ENCODE assay signal across 19 cellular contexts in the genomic region with DNA sequence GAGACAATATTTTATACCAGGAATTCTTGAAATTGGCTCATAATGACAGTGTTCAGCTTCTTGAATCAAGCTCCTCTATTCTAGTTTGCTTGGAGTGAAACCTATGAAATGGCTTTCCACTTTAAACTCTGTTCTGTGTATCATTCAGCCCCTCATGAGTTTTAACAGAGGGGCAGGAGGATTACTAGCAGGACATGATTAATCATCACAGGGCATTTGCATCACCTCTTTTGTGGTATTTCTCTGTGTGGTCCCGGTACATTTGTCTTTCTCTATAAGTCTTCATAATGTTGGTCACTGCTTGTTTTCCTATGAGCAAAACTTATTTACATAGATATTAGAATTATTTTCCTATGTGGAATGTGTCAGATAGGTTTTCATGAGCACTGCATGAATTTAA. TPM values are rescaled to one million over a fixed set of nuclear protein-coding genes. Genes with fewer than 3 reads are reported as not detected.
A peak's percentile ranks its signal among the peaks of the same experiment; 100 is the strongest.
DNase-seq lines count a peak whose midpoint lies in the region; ATAC-seq and TF ChIP-seq lines count a peak whose summit lies in the region.
"Had no signal": no experiment of that assay in that cellular context is flagged by ENCODE, and none has a peak within 500 bp of the region (broad histone marks: within the 10 kb centered on the region; RNA-seq: fewer than 3 reads in every experiment).

No MANE protein-coding gene starts in this region.

- H3K36me3 Mint-ChIP-seq in activated naive CD4-positive, alpha-beta T cell treated with anti-CD3 and anti-CD28 coated beads, Interleukin-2, amount 50 U/mL, for 72 hours: peaks cover 0 to 5% of the 10 kb centered on the region in 2 donors
- peaks cover 6% of the 10 kb centered on the region for H3K36me3 Mint-ChIP-seq in natural killer cell
- peaks cover 29% of the 10 kb centered on the region for H3K36me3 Mint-ChIP-seq in activated CD4-positive, alpha-beta memory T cell treated with anti-CD3 and anti-CD28 coated beads, Interleukin-2, amount 10 ng/mL, durations not matched to agents 7 days and 5 days (ENCODE audit: low read depth)

- peak; percentile 32 to 51 for ATAC-seq in activated naive CD4-positive, alpha-beta T cell treated with anti-CD3 and anti-CD28 coated beads, Interleukin-2, amount 50 U/mL, for 72 hours
- ATAC-seq in natural killer cell (peak in 1 of 3 donors; percentile 27), left ventricle myocardium superior (no peak)
- ATAC-seq: GM12878, HepG2, PC-3 had no signal

- H3K4me1 Mint-ChIP-seq in natural killer cell: peaks cover 58 to 61% of the 10 kb centered on the region in 2 donors
- H3K4me1 Mint-ChIP-seq in activated CD4-positive, alpha-beta memory T cell treated with anti-CD3 and anti-CD28 coated beads, Interleukin-2, amount 10 ng/mL, durations not matched to agents 7 days and 5 days: peaks cover 20% of the 10 kb centered on the region

- TF ChIP-seq CTCF in choroid plexus epithelial cell (conservative IDR thresholded peaks at IDR 0.05; ENCODE audit: low read depth, low read length) (no peak), natural killer cell (IDR thresholded peaks at IDR 0.05) (no peak), RWPE1 (conservative IDR thresholded peaks at IDR 0.05; ENCODE audit: low read depth) (no peak)

- H3K27ac Mint-ChIP-seq in activated naive CD4-positive, alpha-beta T cell treated with anti-CD3 and anti-CD28 coated beads, Interleukin-2, amount 50 U/mL, for 72 hours: no peak overlapping the region
- H3K27ac Mint-ChIP-seq in natural killer cell: peak overlapping the region; percentile 41 to 49
- no peak overlapping the region for H3K27ac Mint-ChIP-seq in activated CD4-positive, alpha-beta memory T cell treated with anti-CD3 and anti-CD28 coated beads, Interleukin-2, amount 10 ng/mL, durations not matched to agents 7 days and 5 days

- no peaks in the 10 kb centered on the region for H3K9me3 Mint-ChIP-seq in activated naive CD4-positive, alpha-beta T cell treated with anti-CD3 and anti-CD28 coated beads, Interleukin-2, amount 50 U/mL, for 72 hours
- no peaks in the 10 kb centered on the region for H3K9me3 Mint-ChIP-seq in natural killer cell
- H3K9me3 Mint-ChIP-seq in activated CD4-positive, alpha-beta memory T cell treated with anti-CD3 and anti-CD28 coated beads, Interleukin-2, amount 10 ng/mL, durations not matched to agents 7 days and 5 days: no peaks in the 10 kb centered on the region
- H3K9me3 Mint-ChIP-seq: CD8-positive, alpha-beta memory T cell had no signal

- H3K4me3 Mint-ChIP-seq in natural killer cell: no peak overlapping the region
- H3K4me3 Mint-ChIP-seq in activated CD4-positive, alpha-beta memory T cell treated with anti-CD3 and anti-CD28 coated beads, Interleukin-2, amount 10 ng/mL, durations not matched to agents 7 days and 5 days: no peak overlapping the region
- H3K4me3 Mint-ChIP-seq: CD8-positive, alpha-beta memory T cell had no signal

- DNase-seq in activated naive CD4-positive, alpha-beta T cell treated with anti-CD3 and anti-CD28 coated beads, Interleukin-2, amount 50 U/mL, for 72 hours (ENCODE audit: low spot score in 2 of 2): no peak
- no peak for DNase-seq in activated naive CD4-positive, alpha-beta T cell treated with anti-CD3 and anti-CD28 coated beads, Interleukin-2, amount 50 U/mL, for 16 hours
- DNase-seq in choroid plexus epithelial cell (ENCODE audit: low read depth) (peak; percentile 40), natural killer cell (no peak), RWPE1 (ENCODE audit: low spot score) (no peak), GM03348 (ENCODE audit: low spot score) (no peak), left ventricle myocardium superior (no peak)
- DNase-seq in activated CD4-positive, alpha-beta memory T cell treated with anti-CD3 and anti-CD28 coated beads, Interleukin-2, amount 10 ng/mL, durations not matched to agents 7 days and 5 days: no peak
- DNase-seq: CD8-positive, alpha-beta memory T cell; DMS79; KG1; NCI-H1092; NCI-H146; NCI-H2081 treated with DMSO at 0.1 percent for 48 hours; NCI-H510A treated with DMSO at 0.1 percent for 48 hours; NCI-H82; PC-3 had no signal

- no peaks in the 10 kb centered on the region for H3K27me3 Mint-ChIP-seq in natural killer cell (ENCODE audit: low read depth in 2 of 2)
- no peaks in the 10 kb centered on the region for H3K27me3 Mint-ChIP-seq in activated CD4-positive, alpha-beta memory T cell treated with anti-CD3 and anti-CD28 coated beads, Interleukin-2, amount 10 ng/mL, durations not matched to agents 7 days and 5 days
- H3K27me3 Mint-ChIP-seq: CD8-positive, alpha-beta memory T cell had no signal

- no peak overlapping the region for H3K4me3 ChIP-seq in choroid plexus epithelial cell (ENCODE audit: low read depth, low read length)
- H3K4me3 ChIP-seq: GM12878 had no signal

- POLR2A ChIA-PET in RWPE1 (lab: Yijun Ruan, JAX; ENCODE audit: low non-redundant PET): no interaction called here
- POLR2A ChIA-PET in activated CD4-positive, alpha-beta memory T cell treated with anti-CD3 and anti-CD28 coated beads, Interleukin-2, amount 10 ng/mL, durations not matched to agents 7 days and 5 days (lab: Charles Lee): interaction anchor here (1.1 to 1.5 kb wide), 3 partner anchors 14 to 21 kb away, joined by 3 to 4 read pairs (median 3); a partner anchor contains a TSS

- intact Hi-C loops in natural killer cell (cut with micrococcal nuclease) (no loop called here), left ventricle myocardium superior (cut with micrococcal nuclease) (no loop called here)

- CTCF ChIA-PET in RWPE1 (lab: Yijun Ruan, JAX): interaction anchor here (0.6 to 1.3 kb wide), 4 partner anchors 69 to 826 kb away, joined by 3 to 5 read pairs (median 5); no protein-coding TSS in a partner anchor
- CTCF ChIA-PET in activated CD4-positive, alpha-beta memory T cell treated with anti-CD3 and anti-CD28 coated beads, Interleukin-2, amount 10 ng/mL, durations not matched to agents 7 days and 5 days (lab: Charles Lee): interaction anchor here (1.1 kb wide), 1 partner anchor 9 kb away, joined by 4 read pairs; no protein-coding TSS in a partner anchor

- H3K27ac ChIP-seq in RWPE1: no peak overlapping the region

RNA-seq across cellular contexts. Expression of a gene that starts 21.2 kb away (rescaled TPM):
- 100 to 1,000 TPM in 1 of 2 donors, 10 to 100 TPM in 1; 97.5 to 169 TPM for total RNA-seq in activated naive CD4-positive, alpha-beta T cell treated with anti-CD3 and anti-CD28 coated beads, Interleukin-2, amount 50 U/mL, for 72 hours
- total RNA-seq in natural killer cell (100 to 1,000 TPM; 364 to 414 (median 376) TPM), left ventricle myocardium superior (523 TPM)
- 100 to 1,000 TPM; 170 to 179 TPM for total RNA-seq in activated CD4-positive, alpha-beta memory T cell treated with anti-CD3 and anti-CD28 coated beads, Interleukin-2, amount 10 ng/mL, durations not matched to agents 7 days and 5 days

Comparison
In these comparisons a context has a peak if more than half of its experiments do, and no peak if none do; other contexts are left out.
1. H3K27ac Mint-ChIP-seq: peak in natural killer cell (2 of 2); none in activated naive CD4-positive, alpha-beta T cell treated with anti-CD3 and anti-CD28 coated beads, Interleukin-2, amount 50 U/mL, for 72 hours (0 of 2) and activated CD4-positive, alpha-beta memory T cell treated with anti-CD3 and anti-CD28 coated beads, Interleukin-2, amount 10 ng/mL, durations not matched to agents 7 days and 5 days (single experiment).